Comparison of ENCODE assay signal across 8 cellular contexts in genomic region chr2:111429353-111429752, GRCh38.
A peak's percentile ranks its signal among the peaks of the same experiment; 100 is the strongest.
DNase-seq lines count a peak whose midpoint lies in the region; ATAC-seq lines count a peak whose summit lies in the region.
"Not testable (repeated sequence)": the region's sequence is repeated elsewhere in the genome, so short reads cannot be mapped to it uniquely, and the experiment has no call there.

No MANE protein-coding gene starts in this region.

- ATAC-seq in GM18508 (IDR thresholded peaks at IDR 0.05; ENCODE audit: insufficient read depth, unreplicated experiment) = peak; percentile 44
- ATAC-seq in GM19468 (IDR thresholded peaks at IDR 0.05; ENCODE audit: extremely low read depth, unreplicated experiment) = peak; percentile 52
- peak; percentile 36 for ATAC-seq in HG02588 (IDR thresholded peaks at IDR 0.05; ENCODE audit: unreplicated experiment)
- ATAC-seq in HG03342 (IDR thresholded peaks at IDR 0.05; ENCODE audit: unreplicated experiment) = peak; percentile 49
- ATAC-seq in T-helper 17 cell = peak; percentile 10
- peak; percentile 37 for ATAC-seq in activated naive CD4-positive, alpha-beta T cell treated with anti-CD3 and anti-CD28 coated beads, Interleukin-2, amount 50 U/mL, for 72 hours
- peak; percentile 59 for ATAC-seq in memory B cell (ENCODE audit: low read depth)
- ATAC-seq in stimulated activated naive CD8-positive, alpha-beta T cell treated with anti-CD3 and anti-CD28 coated beads, Interleukin-15, amount 100 ng/mL, for 72 hours = peak; percentile 56

- not testable (repeated sequence) for DNase-seq in T-helper 17 cell; activated naive CD4-positive, alpha-beta T cell treated with anti-CD3 and anti-CD28 coated beads, Interleukin-2, amount 50 U/mL, for 72 hours (ENCODE audit: low spot score in 2 of 2); memory B cell (ENCODE audit: low spot score in 2 of 2); stimulated activated naive CD8-positive, alpha-beta T cell treated with anti-CD3 and anti-CD28 coated beads, Interleukin-15, amount 100 ng/mL, for 72 hours

- not testable (repeated sequence) for H3K27ac Mint-ChIP-seq in T-helper 17 cell; activated naive CD4-positive, alpha-beta T cell treated with anti-CD3 and anti-CD28 coated beads, Interleukin-2, amount 50 U/mL, for 72 hours
- peak overlapping the region; percentile 90 for H3K27ac Mint-ChIP-seq in memory B cell
- H3K27ac Mint-ChIP-seq in stimulated activated naive CD8-positive, alpha-beta T cell treated with anti-CD3 and anti-CD28 coated beads, Interleukin-15, amount 100 ng/mL, for 72 hours = peak overlapping the region in 1 of 2 donors; percentile 34

- H3K27me3 Mint-ChIP-seq in T-helper 17 cell; memory B cell; stimulated activated naive CD8-positive, alpha-beta T cell treated with anti-CD3 and anti-CD28 coated beads, Interleukin-15, amount 100 ng/mL, for 72 hours: not testable (repeated sequence)

- H3K36me3 Mint-ChIP-seq in T-helper 17 cell (ENCODE audit: low read depth); activated naive CD4-positive, alpha-beta T cell treated with anti-CD3 and anti-CD28 coated beads, Interleukin-2, amount 50 U/mL, for 72 hours; memory B cell: not testable (repeated sequence)

- H3K9me3 Mint-ChIP-seq in activated naive CD4-positive, alpha-beta T cell treated with anti-CD3 and anti-CD28 coated beads, Interleukin-2, amount 50 U/mL, for 72 hours; memory B cell; stimulated activated naive CD8-positive, alpha-beta T cell treated with anti-CD3 and anti-CD28 coated beads, Interleukin-15, amount 100 ng/mL, for 72 hours: not testable (repeated sequence)

- H3K4me3 Mint-ChIP-seq in T-helper 17 cell (peak overlapping the region; percentile 31), memory B cell (peak overlapping the region; percentile 37)
- H3K4me3 Mint-ChIP-seq in stimulated activated naive CD8-positive, alpha-beta T cell treated with anti-CD3 and anti-CD28 coated beads, Interleukin-15, amount 100 ng/mL, for 72 hours = not testable (repeated sequence)

- not testable (repeated sequence) for H3K9me3 ChIP-seq in T-helper 17 cell (ENCODE audit: control insufficient read depth, low read length, poor library complexity, severe bottlenecking)

- not testable (repeated sequence) for H3K4me1 Mint-ChIP-seq in T-helper 17 cell
- peaks cover 21% of the 10 kb centered on the region for H3K4me1 Mint-ChIP-seq in memory B cell
- peaks cover 40% of the 10 kb centered on the region for H3K4me1 Mint-ChIP-seq in stimulated activated naive CD8-positive, alpha-beta T cell treated with anti-CD3 and anti-CD28 coated beads, Interleukin-15, amount 100 ng/mL, for 72 hours
